Comparison of ENCODE assay signal across 1 cellular context in the genomic region with DNA sequence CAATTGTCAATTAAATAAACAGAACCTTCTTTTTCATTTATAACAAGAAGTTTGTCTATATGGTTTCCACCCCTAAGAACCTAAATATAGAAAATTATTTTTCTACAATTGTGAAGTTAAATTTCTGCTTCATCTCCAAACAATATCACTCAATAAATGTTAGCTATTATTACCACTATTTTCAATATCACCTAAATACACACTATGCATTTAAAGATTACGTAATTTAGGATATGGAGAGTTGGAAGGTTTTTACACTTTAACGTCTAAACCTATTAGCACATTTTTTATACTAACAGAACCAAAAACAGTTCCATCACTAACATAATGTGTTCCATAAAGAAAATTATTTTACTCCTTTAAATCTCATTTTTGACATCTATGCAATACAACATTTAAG.
TF ChIP-seq lines count a peak whose summit lies in the region.

No MANE protein-coding gene starts in this region.

TF ChIP-seq in HepG2, 621 proteins besides CTCF, POLR2A, EP300 and RAD21:
- TF ChIP-seq CEBPB (IDR thresholded peaks at IDR 0.05; ENCODE audit: borderline replicate concordance, low read depth, low read length) (peak; percentile 51; the same call in 1 of the 2 replicates), SMYD3 (CRISPR knock-in tag; IDR thresholded peaks at IDR 0.05) (no peak)
